Comparison of ENCODE assay signal across 15 cellular contexts in genomic region chr15:69608661-69609060, GRCh38.
"Had no signal": no experiment of that assay in that cellular context is flagged by ENCODE, and none has a peak within 500 bp of the region (broad histone marks: within the 10 kb centered on the region; RNA-seq: fewer than 3 reads in every experiment).

No MANE protein-coding gene starts in this region.

- H3K4me3 ChIP-seq: gastrocnemius medialis, heart right ventricle, sigmoid colon, stomach, thoracic aorta, transverse colon had no signal

- H3K36me3 Mint-ChIP-seq: naive thymus-derived CD4-positive, alpha-beta T cell had no signal

- H3K36me3 ChIP-seq: gastrocnemius medialis, heart right ventricle, sigmoid colon, stomach, thoracic aorta, transverse colon had no signal

- DNase-seq: dermis blood vessel endothelial cell; effector CD4-positive, alpha-beta T cell; gastrocnemius medialis; heart right ventricle; naive thymus-derived CD4-positive, alpha-beta T cell; posterior cingulate gyrus; sigmoid colon; small intestine; stimulated activated CD4-positive, alpha-beta T cell treated with anti-CD3 and anti-CD28 coated beads, Interleukin-12 subunit alpha, Interleukin-12 subunit beta, amount 100 ng/mL, for 4 hours; stimulated activated naive CD4-positive, alpha-beta T cell; stomach; substantia nigra; transverse colon had no signal

- H3K27me3 ChIP-seq: gastrocnemius medialis, heart right ventricle, sigmoid colon, stomach, transverse colon had no signal

- H3K4me3 Mint-ChIP-seq: naive thymus-derived CD4-positive, alpha-beta T cell had no signal

- H3K9me3 ChIP-seq: gastrocnemius medialis, heart right ventricle, sigmoid colon, stomach, thoracic aorta, transverse colon had no signal

- ATAC-seq: esophagus mucosa, gastrocnemius medialis had no signal

- H3K27ac ChIP-seq: gastrocnemius medialis, heart right ventricle, sigmoid colon, stomach, thoracic aorta, transverse colon had no signal

- H3K9me3 Mint-ChIP-seq: naive thymus-derived CD4-positive, alpha-beta T cell had no signal

- H3K4me1 ChIP-seq: sigmoid colon, transverse colon had no signal
